ENCODE assay signal across 23 cellular contexts in the genomic region with DNA sequence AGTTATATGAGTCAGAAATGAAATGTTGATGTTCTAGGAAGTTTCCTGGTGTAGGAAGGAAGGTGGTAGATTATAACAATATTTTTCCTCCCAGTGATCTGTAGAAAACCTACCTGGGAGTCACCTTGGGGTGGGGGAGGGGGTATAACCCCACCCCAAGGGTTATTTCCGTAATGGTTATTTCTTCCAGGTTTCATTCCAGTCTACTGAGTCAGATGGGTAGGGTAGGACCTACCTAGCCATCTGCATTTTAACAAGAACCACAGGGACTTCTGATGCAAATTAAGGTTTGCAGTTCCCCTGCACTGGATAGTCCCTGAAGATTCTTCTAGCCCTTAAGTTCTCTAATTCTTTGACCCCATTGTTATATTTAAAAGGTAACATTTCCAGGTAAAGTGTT.
"Had no signal": no experiment of that assay in that cellular context is flagged by ENCODE, and none has a peak within 500 bp of the region (broad histone marks: within the 10 kb centered on the region; RNA-seq: fewer than 3 reads in every experiment).

No MANE protein-coding gene starts in this region.

- H3K4me3 Mint-ChIP-seq: activated CD4-positive, alpha-beta T cell treated with anti-CD3 and anti-CD28 coated beads for 36 hours; activated CD8-positive, alpha-beta T cell treated with anti-CD3 and anti-CD28 coated beads for 36 hours; activated naive CD8-positive, alpha-beta T cell treated with anti-CD3 and anti-CD28 coated beads, Interleukin-2, amount 10 ng/mL, durations not matched to agents 7 days and 5 days; activated T-cell treated with anti-CD3 and anti-CD28 coated beads, Interleukin-2, amount 50 U/mL, for 72 hours; central memory CD8-positive, alpha-beta T cell; T-cell had no signal

- H3K9me3 Mint-ChIP-seq: central memory CD8-positive, alpha-beta T cell had no signal

- H3K9me3 ChIP-seq: adrenal gland had no signal

- ATAC-seq: activated CD4-positive, alpha-beta T cell treated with anti-CD3 and anti-CD28 coated beads for 36 hours; activated CD8-positive, alpha-beta T cell treated with anti-CD3 and anti-CD28 coated beads for 36 hours; activated T-cell treated with anti-CD3 and anti-CD28 coated beads, Interleukin-2, amount 50 U/mL, for 72 hours; Right ventricle myocardium inferior; T-cell had no signal

- H3K27me3 ChIP-seq: adrenal gland had no signal

- DNase-seq: activated CD4-positive, alpha-beta T cell treated with anti-CD3 and anti-CD28 coated beads for 36 hours; activated CD8-positive, alpha-beta memory T cell treated with anti-CD3 and anti-CD28 coated beads, Interleukin-2, amount 50 U/mL, for 4 hours; activated CD8-positive, alpha-beta T cell treated with anti-CD3 and anti-CD28 coated beads for 36 hours; activated naive CD4-positive, alpha-beta T cell treated with anti-CD3 and anti-CD28 coated beads, Interleukin-2, amount 50 U/mL, for 16 hours; activated naive CD8-positive, alpha-beta T cell treated with anti-CD3 and anti-CD28 coated beads, Interleukin-2, amount 10 ng/mL, durations not matched to agents 7 days and 5 days; activated T-cell treated with anti-CD3 and anti-CD28 coated beads, Interleukin-2, amount 50 U/mL, for 72 hours; adrenal gland; anterior cingulate cortex; Kasumi-1; KBM-7; NCI-H1092; NCI-H1417; NCI-H1694; NCI-H2029 treated with DMSO at 0.1 percent for 48 hours; NCI-H345; NCI-H510A; NCI-H526 treated with DMSO at 0.1 percent for 48 hours; T-cell; T-helper 2 cell had no signal

- H3K27ac ChIP-seq: adrenal gland, SK-N-MC, VCaP had no signal

- H3K36me3 ChIP-seq: adrenal gland had no signal

- H3K27me3 Mint-ChIP-seq: activated CD4-positive, alpha-beta T cell treated with anti-CD3 and anti-CD28 coated beads for 36 hours; activated CD8-positive, alpha-beta T cell treated with anti-CD3 and anti-CD28 coated beads for 36 hours; activated naive CD8-positive, alpha-beta T cell treated with anti-CD3 and anti-CD28 coated beads, Interleukin-2, amount 10 ng/mL, durations not matched to agents 7 days and 5 days; central memory CD8-positive, alpha-beta T cell; T-cell had no signal

- H3K4me3 ChIP-seq: adrenal gland, SK-N-MC had no signal

- H3K27ac Mint-ChIP-seq: activated CD4-positive, alpha-beta T cell treated with anti-CD3 and anti-CD28 coated beads for 36 hours; activated CD8-positive, alpha-beta T cell treated with anti-CD3 and anti-CD28 coated beads for 36 hours; activated naive CD8-positive, alpha-beta T cell treated with anti-CD3 and anti-CD28 coated beads, Interleukin-2, amount 10 ng/mL, durations not matched to agents 7 days and 5 days; activated T-cell treated with anti-CD3 and anti-CD28 coated beads, Interleukin-2, amount 50 U/mL, for 72 hours; T-cell had no signal
